ENCODE assay signal across 1 cellular context in genomic region chr2:42116195-42117181, GRCh38.
TF ChIP-seq lines count a peak whose summit lies in the region.

No MANE protein-coding gene starts in this region.

TF ChIP-seq in HepG2, 621 proteins besides CTCF, POLR2A, EP300 and RAD21 (continued from another document):
- TF ChIP-seq ZNF512B (CRISPR knock-in tag; IDR thresholded peaks at IDR 0.05; ENCODE audit: borderline replicate concordance) = no peak
- TF ChIP-seq DDIT3 (CRISPR knock-in tag; IDR thresholded peaks at IDR 0.05) = no peak
- peak; percentile 88 for TF ChIP-seq FOXA3 (CRISPR knock-in tag; IDR thresholded peaks at IDR 0.05)
- peak; percentile 73; the same call in 1 of the 2 replicates for TF ChIP-seq ZNF232 (CRISPR knock-in tag; IDR thresholded peaks at IDR 0.05; ENCODE audit: borderline replicate concordance)
- TF ChIP-seq BRD4 (CRISPR knock-in tag; IDR thresholded peaks at IDR 0.05) = peak; percentile 87; the same call in 1 of the 2 replicates
- TF ChIP-seq ZIK1 (CRISPR knock-in tag; IDR thresholded peaks at IDR 0.05; ENCODE audit: borderline replicate concordance, low read depth) = no peak
- no peak for TF ChIP-seq ZNF879 (CRISPR knock-in tag; IDR thresholded peaks at IDR 0.05)
- TF ChIP-seq ZMYM3 (CRISPR knock-in tag; IDR thresholded peaks at IDR 0.05) = peak; percentile 65
- TF ChIP-seq ZNF552 (CRISPR knock-in tag; IDR thresholded peaks at IDR 0.05; ENCODE audit: borderline replicate concordance) = no peak
